ENCODE assay signal across 29 cellular contexts in genomic region chr17:30558313-30559195, GRCh38.
A peak's percentile ranks its signal among the peaks of the same experiment; 100 is the strongest.
DNase-seq lines count a peak whose midpoint lies in the region; ATAC-seq, FAIRE-seq and TF ChIP-seq lines count a peak whose summit lies in the region.
"Had no signal": no experiment of that assay in that cellular context is flagged by ENCODE, and none has a peak within 500 bp of the region (broad histone marks: within the 10 kb centered on the region; RNA-seq: fewer than 3 reads in every experiment).

No MANE protein-coding gene starts in this region.

- H3K4me1 ChIP-seq in right atrium auricular region, result no peaks in the 10 kb centered on the region
- no peaks in the 10 kb centered on the region for H3K4me1 ChIP-seq in kidney (ENCODE audit: control insufficient read depth in 1 of 2, insufficient read depth in 1 of 2, low read depth in 1 of 2, low read length in 2 of 2)
- H3K4me1 ChIP-seq: ascending aorta, esophagus muscularis mucosa, sigmoid colon, testis, vagina had no signal

- DNase-seq in DMS 273 (lab: John Stamatoyannopoulos, UW; ENCODE audit: unreplicated experiment) (peak; percentile 17), DMS 273 treated with DMSO at 0.1 percent for 48 hours (lab: John Stamatoyannopoulos, UW) (no peak), right atrium auricular region (ENCODE audit: low spot score) (peak; percentile 48), cardiac septum (ENCODE audit: low spot score) (no peak), kidney (peak; percentile 48), ureter (ENCODE audit: low spot score) (peak; percentile 36), caudate nucleus (lab: John Stamatoyannopoulos, UW) (no peak)
- DNase-seq: Calu3; foreskin melanocyte; left cardiac atrium; mammary epithelial cell; NCI-H1694 treated with DMSO at 0.1 percent for 48 hours; NCI-H526 treated with DMSO at 0.1 percent for 48 hours; sigmoid colon; stimulated activated CD4-positive, alpha-beta T cell treated with anti-CD3 and anti-CD28 coated beads, Interleukin-15, amount 100 ng/mL, for 24 hours; stimulated activated naive CD4-positive, alpha-beta T cell; T-helper 1 cell; testis had no signal

- H3K9ac ChIP-seq in kidney (ENCODE audit: low read length in 2 of 2), result no peak overlapping the region

- no peak for ATAC-seq in GM19395 (IDR thresholded peaks at IDR 0.05; ENCODE audit: unreplicated experiment)
- ATAC-seq: activated CD4-positive, CD25-positive, alpha-beta regulatory T cell treated with anti-CD3 and anti-CD28 coated beads, Interleukin-2, amount 50 U/mL, for 24 hours; activated naive CD4-positive, alpha-beta T cell treated with anti-CD3 and anti-CD28 coated beads, Interleukin-2, amount 50 U/mL, for 72 hours; GM23338; left cardiac atrium had no signal

- H3K27me3 ChIP-seq in right atrium auricular region, result no peaks in the 10 kb centered on the region
- H3K27me3 ChIP-seq: ascending aorta, cardiac muscle cell, esophagus muscularis mucosa, sigmoid colon, testis, vagina had no signal

- no peak for TF ChIP-seq CTCF in right atrium auricular region (IDR thresholded peaks at IDR 0.05)
- no peak for TF ChIP-seq CTCF in kidney (IDR thresholded peaks at IDR 0.05; ENCODE audit: borderline replicate concordance, extremely low read depth, insufficient read depth)

- H3K27ac ChIP-seq in right atrium auricular region (no peak overlapping the region), kidney (ENCODE audit: low read depth in 2 of 2, low read length in 2 of 2) (no peak overlapping the region), caudate nucleus (ENCODE audit: low read depth, low read length) (no peak overlapping the region)
- H3K27ac ChIP-seq: 22Rv1, ascending aorta, cardiac muscle cell, esophagus muscularis mucosa, RWPE1, sigmoid colon, testis, vagina had no signal

- no peak overlapping the region for H3K4me3 ChIP-seq in right atrium auricular region
- no peak overlapping the region for H3K4me3 ChIP-seq in kidney (ENCODE audit: low read length in 2 of 2)
- H3K4me3 ChIP-seq: ascending aorta, cardiac muscle cell, esophagus muscularis mucosa, GM23338, sigmoid colon, testis, vagina had no signal

- H3K9me3 ChIP-seq in right atrium auricular region, result no peaks in the 10 kb centered on the region
- H3K9me3 ChIP-seq in kidney (ENCODE audit: control insufficient read depth in 1 of 2, low read length in 2 of 2), result no peaks in the 10 kb centered on the region
- H3K9me3 ChIP-seq: ascending aorta, esophagus muscularis mucosa, sigmoid colon, testis, vagina had no signal

- intact Hi-C loops in cardiac septum (cut with DNase I) (no loop called here), kidney (cut with DNase I) (no loop called here)

- FAIRE-seq in kidney (lab: Jason Lieb, UNC), result no peak
- FAIRE-seq: TTC549 had no signal

- H3K36me3 ChIP-seq in right atrium auricular region (no peaks in the 10 kb centered on the region), kidney (ENCODE audit: control insufficient read depth in 1 of 2, insufficient read depth in 2 of 2, low read length in 2 of 2) (no peaks in the 10 kb centered on the region)
- H3K36me3 ChIP-seq: ascending aorta, cardiac muscle cell, esophagus muscularis mucosa, sigmoid colon, vagina had no signal

Comparison
In these comparisons a context has a peak if more than half of its experiments do, and no peak if none do; other contexts are left out.
1. DNase-seq: peak in DMS 273 (single experiment), right atrium auricular region (single experiment), kidney (single experiment) and ureter (single experiment); none in DMS 273 treated with DMSO at 0.1 percent for 48 hours (single experiment), cardiac septum (single experiment) and caudate nucleus (0 of 61).